Comparison of ENCODE assay signal across 12 cellular contexts in the genomic region with DNA sequence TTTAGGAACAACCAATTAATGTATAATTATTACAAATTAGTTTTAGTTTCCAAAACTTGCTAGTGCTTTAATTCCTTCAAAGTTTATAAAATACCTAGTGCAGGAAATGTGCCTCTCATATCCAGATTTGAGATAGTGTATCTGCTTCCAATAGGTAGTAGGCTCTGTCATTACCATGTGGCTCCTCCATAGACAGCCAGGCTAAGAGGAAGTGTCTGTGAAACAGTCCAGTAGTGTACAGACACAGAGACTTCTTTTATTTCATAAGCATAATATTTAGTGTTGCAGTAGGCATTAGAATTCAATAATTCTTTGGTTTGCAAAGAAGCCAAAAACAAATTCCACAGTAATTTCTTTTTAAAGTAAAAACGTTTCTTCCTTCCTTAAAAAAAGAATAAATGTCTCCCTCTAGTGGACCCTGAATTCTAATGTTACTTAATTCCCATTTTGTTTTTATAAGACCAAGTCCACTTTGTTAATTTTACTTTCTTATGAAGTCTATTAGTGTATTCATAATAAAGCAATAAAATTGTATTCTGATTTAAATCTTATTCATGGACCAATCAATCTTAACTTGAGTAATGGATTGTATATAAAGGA.
A peak's percentile ranks its signal among the peaks of the same experiment; 100 is the strongest.
DNase-seq lines count a peak whose midpoint lies in the region; ATAC-seq, FAIRE-seq and TF ChIP-seq lines count a peak whose summit lies in the region.
"Had no signal": no experiment of that assay in that cellular context is flagged by ENCODE, and none has a peak within 500 bp of the region (broad histone marks: within the 10 kb centered on the region; RNA-seq: fewer than 3 reads in every experiment).

No MANE protein-coding gene starts in this region.

- FAIRE-seq in small intestine (lab: Jason Lieb, UNC) (no peak), urothelium cell line (lab: Jason Lieb, UNC) (no peak)

- H3K9me3 Mint-ChIP-seq in activated CD8-positive, alpha-beta T cell treated with anti-CD3 and anti-CD28 coated beads for 36 hours: no peaks in the 10 kb centered on the region
- H3K9me3 Mint-ChIP-seq in activated CD8-positive, alpha-beta T cell treated with anti-CD3 and anti-CD28 coated beads, Interleukin-2, amount 10 ng/mL, durations not matched to agents 7 days and 5 days (ENCODE audit: insufficient read depth): peaks cover 3% of the 10 kb centered on the region

- intact Hi-C loops in activated CD8-positive, alpha-beta T cell treated with anti-CD3 and anti-CD28 coated beads for 36 hours (cut with micrococcal nuclease): no loop called here

- H3K9me3 ChIP-seq in small intestine (ENCODE audit: control insufficient read depth, low read depth): no peaks in the 10 kb centered on the region

- peaks cover 17% of the 10 kb centered on the region for H3K4me1 Mint-ChIP-seq in activated CD8-positive, alpha-beta T cell treated with anti-CD3 and anti-CD28 coated beads for 36 hours (ENCODE audit: low read depth)
- peaks cover 26% of the 10 kb centered on the region for H3K4me1 Mint-ChIP-seq in activated CD8-positive, alpha-beta T cell treated with anti-CD3 and anti-CD28 coated beads, Interleukin-2, amount 10 ng/mL, durations not matched to agents 7 days and 5 days (ENCODE audit: low read depth)

- H3K27ac ChIP-seq in small intestine (ENCODE audit: low read depth in 1 of 2, low read length in 1 of 2): no peak overlapping the region
- H3K27ac ChIP-seq: upper lobe of left lung had no signal

- no peaks in the 10 kb centered on the region for H3K36me3 ChIP-seq in small intestine (ENCODE audit: control insufficient read depth in 2 of 2, insufficient read depth in 2 of 2, low read length in 2 of 2)

- H3K36me3 Mint-ChIP-seq in activated CD8-positive, alpha-beta T cell treated with anti-CD3 and anti-CD28 coated beads for 36 hours (ENCODE audit: low read depth): peaks cover 5% of the 10 kb centered on the region
- H3K36me3 Mint-ChIP-seq in activated CD8-positive, alpha-beta T cell treated with anti-CD3 and anti-CD28 coated beads, Interleukin-2, amount 10 ng/mL, durations not matched to agents 7 days and 5 days (ENCODE audit: low read depth): peaks cover 8% of the 10 kb centered on the region

- CTCF ChIA-PET in activated CD8-positive, alpha-beta T cell treated with anti-CD3 and anti-CD28 coated beads for 36 hours (lab: Charles Lee): interaction anchor here (1.0 to 1.6 kb wide), 2 partner anchors 18 to 22 kb away, joined by 3 to 4 read pairs; no protein-coding TSS in a partner anchor
- CTCF ChIA-PET in activated CD8-positive, alpha-beta T cell treated with anti-CD3 and anti-CD28 coated beads, Interleukin-2, amount 10 ng/mL, durations not matched to agents 7 days and 5 days (lab: Charles Lee): interaction anchor here (0.9 kb wide), 1 partner anchor 10 kb away, joined by 3 read pairs; no protein-coding TSS in a partner anchor

- H3K27ac Mint-ChIP-seq in activated CD8-positive, alpha-beta T cell treated with anti-CD3 and anti-CD28 coated beads for 36 hours: no peak overlapping the region
- H3K27ac Mint-ChIP-seq in activated CD8-positive, alpha-beta T cell treated with anti-CD3 and anti-CD28 coated beads, Interleukin-2, amount 10 ng/mL, durations not matched to agents 7 days and 5 days: no peak overlapping the region

- H3K4me3 ChIP-seq in epithelial cell of esophagus (ENCODE audit: low read length) (no peak overlapping the region), small intestine (ENCODE audit: low read depth in 1 of 2, low read length in 2 of 2) (no peak overlapping the region)
- H3K4me3 ChIP-seq: upper lobe of left lung had no signal

- DNase-seq in activated CD8-positive, alpha-beta T cell treated with anti-CD3 and anti-CD28 coated beads for 36 hours: no peak
- no peak for DNase-seq in activated CD8-positive, alpha-beta T cell treated with anti-CD3 and anti-CD28 coated beads, Interleukin-2, amount 10 ng/mL, durations not matched to agents 7 days and 5 days
- peak; percentile 68 to 71 for DNase-seq in NCI-H526 (lab: John Stamatoyannopoulos, UW)
- peak; percentile 26 for DNase-seq in epithelial cell of esophagus (ENCODE audit: low read depth)
- peak; percentile 3 for DNase-seq in small intestine
- DNase-seq in urothelium cell line (ENCODE audit: low spot score): no peak
- DNase-seq: GOT3, NCI-H187, upper lobe of left lung had no signal

- H3K27me3 ChIP-seq in small intestine (ENCODE audit: control insufficient read depth in 2 of 2, insufficient read depth in 2 of 2, low read length in 2 of 2): no peaks in the 10 kb centered on the region
- H3K27me3 ChIP-seq: upper lobe of left lung had no signal

- H3K4me1 ChIP-seq in small intestine (ENCODE audit: control insufficient read depth in 2 of 2, insufficient read depth in 1 of 2, low read depth in 1 of 2, low read length in 1 of 2): peaks cover under 1 to 3% of the 10 kb centered on the region in 2 donors

- H3K4me3 Mint-ChIP-seq in activated CD8-positive, alpha-beta T cell treated with anti-CD3 and anti-CD28 coated beads for 36 hours: no peak overlapping the region
- no peak overlapping the region for H3K4me3 Mint-ChIP-seq in activated CD8-positive, alpha-beta T cell treated with anti-CD3 and anti-CD28 coated beads, Interleukin-2, amount 10 ng/mL, durations not matched to agents 7 days and 5 days

- POLR2A ChIA-PET in activated CD8-positive, alpha-beta T cell treated with anti-CD3 and anti-CD28 coated beads for 36 hours (lab: Charles Lee): no interaction called here
- POLR2A ChIA-PET in activated CD8-positive, alpha-beta T cell treated with anti-CD3 and anti-CD28 coated beads, Interleukin-2, amount 10 ng/mL, durations not matched to agents 7 days and 5 days (lab: Charles Lee): interaction anchor here (0.6 kb wide), 1 partner anchor 339 kb away, joined by 3 read pairs; no protein-coding TSS in a partner anchor

- no peaks in the 10 kb centered on the region for H3K27me3 Mint-ChIP-seq in activated CD8-positive, alpha-beta T cell treated with anti-CD3 and anti-CD28 coated beads for 36 hours
- H3K27me3 Mint-ChIP-seq in activated CD8-positive, alpha-beta T cell treated with anti-CD3 and anti-CD28 coated beads, Interleukin-2, amount 10 ng/mL, durations not matched to agents 7 days and 5 days (ENCODE audit: low read depth): no peaks in the 10 kb centered on the region

- ATAC-seq in activated CD8-positive, alpha-beta T cell treated with anti-CD3 and anti-CD28 coated beads for 36 hours: no peak
- no peak for ATAC-seq in activated CD8-positive, alpha-beta T cell treated with anti-CD3 and anti-CD28 coated beads, Interleukin-2, amount 10 ng/mL, durations not matched to agents 7 days and 5 days
- no peak for ATAC-seq in GM19452 (IDR thresholded peaks at IDR 0.05; ENCODE audit: unreplicated experiment)
- ATAC-seq in HG03108 (IDR thresholded peaks at IDR 0.05; ENCODE audit: unreplicated experiment): no peak
- ATAC-seq: sciatic nerve had no signal

- WGBS in small intestine, 3 donors: 23 to 34% (median 31%) methylated on average over 1 of the region's 1 CpG

- peak; percentile 62 for TF ChIP-seq CTCF in activated CD8-positive, alpha-beta T cell treated with anti-CD3 and anti-CD28 coated beads for 36 hours (IDR thresholded peaks at IDR 0.05)
- peak; percentile 14 for TF ChIP-seq CTCF in epithelial cell of esophagus (IDR thresholded peaks at IDR 0.05; ENCODE audit: insufficient read depth, low read depth, low read length, missing control alignments)

Comparison
In these comparisons a context has a peak if more than half of its experiments do, and no peak if none do; other contexts are left out.
1. DNase-seq: peak in NCI-H526 (2 of 2), epithelial cell of esophagus (single experiment) and small intestine (single experiment); none in activated CD8-positive, alpha-beta T cell treated with anti-CD3 and anti-CD28 coated beads for 36 hours (single experiment), activated CD8-positive, alpha-beta T cell treated with anti-CD3 and anti-CD28 coated beads, Interleukin-2, amount 10 ng/mL, durations not matched to agents 7 days and 5 days (single experiment) and urothelium cell line (single experiment).